Comparison of ENCODE assay signal across 7 cellular contexts in genomic region chr6:146369866-146370265, GRCh38.
"Had no signal": no experiment of that assay in that cellular context is flagged by ENCODE, and none has a peak within 500 bp of the region (broad histone marks: within the 10 kb centered on the region; RNA-seq: fewer than 3 reads in every experiment).

No MANE protein-coding gene starts in this region.

- ATAC-seq: GM12878 had no signal

- FAIRE-seq: G401.6, GM12878, GM12892, GM18507, GM19239 had no signal

- H3K4me3 ChIP-seq: GM12878 had no signal

- DNase-seq: GDM1, GF-D8 had no signal
